In genomic region chr3:71690222-71690821, GRCh38 we compare ENCODE assay signal across 12 cellular contexts. TPM values are rescaled to one million over a fixed set of nuclear protein-coding genes. Genes with fewer than 3 reads are reported as not detected.
DNase-seq lines count a peak whose midpoint lies in the region; ATAC-seq and TF ChIP-seq lines count a peak whose summit lies in the region.
"Had no signal": no experiment of that assay in that cellular context is flagged by ENCODE, and none has a peak within 500 bp of the region (broad histone marks: within the 10 kb centered on the region; RNA-seq: fewer than 3 reads in every experiment).

No MANE protein-coding gene starts in this region.

- no peak overlapping the region for H2BK12ac ChIP-seq in trophoblast cell (ENCODE audit: low read length)

- H3K4ac ChIP-seq in trophoblast cell (ENCODE audit: low read depth, low read length) = no peak overlapping the region

- H3K23ac ChIP-seq in trophoblast cell (ENCODE audit: low read length) = no peak overlapping the region

- TF ChIP-seq RAD21 in SK-N-SH (IDR thresholded peaks at IDR 0.05; ENCODE audit: low read length) = no peak

- peak in 1 of 2 experiments; percentile 21; a peak in 1 of 4 replicates for TF ChIP-seq EP300 in SK-N-SH (IDR thresholded peaks at IDR 0.05; ENCODE audit: borderline replicate concordance in 1 of 2, low read depth in 1 of 2, low read length in 1 of 2)

- H2AK5ac ChIP-seq in trophoblast cell (ENCODE audit: low read length) = no peak overlapping the region

- no peaks in the 10 kb centered on the region for H3F3A ChIP-seq in SK-N-SH (replicated peaks; ENCODE audit: insufficient read depth)

- TF ChIP-seq CTCF in SK-N-SH (IDR thresholded peaks at IDR 0.05) (no peak), foreskin keratinocyte (conservative IDR thresholded peaks at IDR 0.05) (no peak)

- H3K4me2 ChIP-seq in SK-N-SH (peak overlapping the region; percentile 50), trophoblast cell (ENCODE audit: low read length) (no peak overlapping the region)

- peaks cover 0 to 2% of the 10 kb centered on the region in 2 experiments; a peak in 3 of 4 replicates for H3K4me1 ChIP-seq in SK-N-SH (ENCODE audit: control insufficient read depth in 1 of 2, insufficient read depth in 2 of 2, low read depth in 1 of 2, low read length in 1 of 2)
- peaks cover 31% of the 10 kb centered on the region for H3K4me1 ChIP-seq in foreskin keratinocyte
- peaks cover 6 to 13% of the 10 kb centered on the region in 2 experiments for H3K4me1 ChIP-seq in trophoblast cell (ENCODE audit: control insufficient read depth in 1 of 2, insufficient read depth in 2 of 2, low read length in 2 of 2)

- peaks cover 9% of the 10 kb centered on the region for H3K79me1 ChIP-seq in trophoblast cell (ENCODE audit: low read length)

- H3K9ac ChIP-seq in SK-N-SH (no peak overlapping the region), trophoblast cell (ENCODE audit: low read length) (no peak overlapping the region)

- whole genome bisulfite sequencing in SK-N-SH (ENCODE audit: low lambda C conversion rate) = 38% methylated on average over 4 of the region's 4 CpGs
- no CpG with 5 or more reads among the region's 4 CpGs for WGBS in trophoblast cell (ENCODE audit: extremely low coverage, insufficient coverage, insufficient read length)

- no peak overlapping the region for H3K14ac ChIP-seq in trophoblast cell (ENCODE audit: low read length)

- H3K4me3 ChIP-seq in SK-N-SH (ENCODE audit: low read depth in 2 of 2, low read length in 1 of 2) = no peak overlapping the region
- no peak overlapping the region for H3K4me3 ChIP-seq in trophoblast cell (ENCODE audit: low read depth, low read length)
- H3K4me3 ChIP-seq: left lung had no signal

- H4K8ac ChIP-seq in trophoblast cell (ENCODE audit: low read depth, low read length) = no peak overlapping the region

- DNase-seq in ELF-1 (ENCODE audit: low read depth, low spot score) (peak; percentile 44), SK-N-SH (no peak), foreskin keratinocyte (peak; percentile 76 to 88), trophoblast cell (no peak), NCI-H1694 (lab: John Stamatoyannopoulos, UW) (no peak), HT-29 (ENCODE audit: low spot score) (no peak)
- no peak for DNase-seq in activated naive CD4-positive, alpha-beta T cell (lab: John Stamatoyannopoulos, UW)
- DNase-seq: left lung; NCI-H1417; RPMI8226; stimulated activated CD4-positive, alpha-beta T cell treated with anti-CD3 and anti-CD28 coated beads, Interleukin-15, amount 100 ng/mL, for 24 hours had no signal

- ATAC-seq in foreskin keratinocyte (peak; percentile 33), GM21786 (IDR thresholded peaks at IDR 0.05; ENCODE audit: unreplicated experiment) (no peak)
- ATAC-seq: left lung had no signal

- no peak overlapping the region for H3K18ac ChIP-seq in trophoblast cell (ENCODE audit: low read length)

- no peak overlapping the region for H2BK120ac ChIP-seq in trophoblast cell (ENCODE audit: insufficient read depth, low read length, poor library complexity)

- H3K27ac ChIP-seq in SK-N-SH (ENCODE audit: low read depth in 2 of 2, low read length in 1 of 2) (peak overlapping the region; percentile 48 to 60; a peak in 3 of 4 replicates), foreskin keratinocyte (no peak overlapping the region), trophoblast cell (ENCODE audit: low read depth, low read length) (peak overlapping the region; percentile 1)
- H3K27ac ChIP-seq: left lung had no signal

- H4K20me1 ChIP-seq in SK-N-SH (ENCODE audit: insufficient read depth) = no peaks in the 10 kb centered on the region

- H4K12ac ChIP-seq in trophoblast cell (ENCODE audit: low read depth, low read length) = no peak overlapping the region

- CTCF ChIA-PET in SK-N-SH (lab: Yijun Ruan, JAX) = interaction anchor here (0.6 kb wide), 1 partner anchor 16 kb away, joined by 3 read pairs; no protein-coding TSS in a partner anchor

- H2BK5ac ChIP-seq in trophoblast cell (ENCODE audit: low read depth, low read length, poor library complexity) = no peak overlapping the region

- no peaks in the 10 kb centered on the region for H3K9me2 ChIP-seq in SK-N-SH

- no peaks in the 10 kb centered on the region for H3K79me2 ChIP-seq in SK-N-SH (ENCODE audit: insufficient read depth)
- no peaks in the 10 kb centered on the region for H3K79me2 ChIP-seq in trophoblast cell (ENCODE audit: control insufficient read depth, insufficient read depth, low read length, poor library complexity)

- POLR2A ChIA-PET in SK-N-SH (lab: Yijun Ruan, JAX) = no interaction called here

- no peaks in the 10 kb centered on the region for H3K36me3 ChIP-seq in SK-N-SH (replicated peaks in 1 of 2; ENCODE audit: control insufficient read depth in 1 of 2, insufficient read depth in 2 of 2, low read length in 1 of 2)
- no peaks in the 10 kb centered on the region for H3K36me3 ChIP-seq in trophoblast cell (ENCODE audit: control insufficient read depth in 1 of 2, insufficient read depth in 2 of 2, low read length in 2 of 2)

- H2AFZ ChIP-seq in SK-N-SH (ENCODE audit: low read depth) (no peak overlapping the region), trophoblast cell (ENCODE audit: insufficient read depth, low read length, poor library complexity) (no peak overlapping the region)

- H3K9me3 ChIP-seq in SK-N-SH (no peaks in the 10 kb centered on the region), trophoblast cell (ENCODE audit: insufficient read depth, low read depth, low read length) (no peaks in the 10 kb centered on the region)
- H3K9me3 ChIP-seq: left lung had no signal

- H3K27me3 ChIP-seq in SK-N-SH (ENCODE audit: insufficient read depth) = no peaks in the 10 kb centered on the region
- H3K27me3 ChIP-seq in foreskin keratinocyte = no peaks in the 10 kb centered on the region
- H3K27me3 ChIP-seq in trophoblast cell (ENCODE audit: insufficient read depth, low read length) = no peaks in the 10 kb centered on the region
- H3K27me3 ChIP-seq: left lung had no signal

- H4K91ac ChIP-seq in trophoblast cell (ENCODE audit: low read depth, low read length) = no peak overlapping the region

TF ChIP-seq in SK-N-SH, 30 proteins besides CTCF, POLR2A, EP300 and RAD21:
- TF ChIP-seq USF2 (IDR thresholded peaks at IDR 0.05; ENCODE audit: borderline replicate concordance, low read depth, low read length) = no peak
- TF ChIP-seq, protein P1, sequence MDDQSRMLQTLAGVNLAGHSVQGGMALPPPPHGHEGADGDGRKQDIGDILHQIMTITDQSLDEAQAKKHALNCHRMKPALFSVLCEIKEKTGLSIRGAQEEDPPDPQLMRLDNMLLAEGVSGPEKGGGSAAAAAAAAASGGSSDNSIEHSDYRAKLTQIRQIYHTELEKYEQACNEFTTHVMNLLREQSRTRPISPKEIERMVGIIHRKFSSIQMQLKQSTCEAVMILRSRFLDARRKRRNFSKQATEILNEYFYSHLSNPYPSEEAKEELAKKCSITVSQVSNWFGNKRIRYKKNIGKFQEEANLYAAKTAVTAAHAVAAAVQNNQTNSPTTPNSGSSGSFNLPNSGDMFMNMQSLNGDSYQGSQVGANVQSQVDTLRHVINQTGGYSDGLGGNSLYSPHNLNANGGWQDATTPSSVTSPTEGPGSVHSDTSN (IDR thresholded peaks at IDR 0.05) = peak; percentile 43
- TF ChIP-seq MEF2A (IDR thresholded peaks at IDR 0.05; ENCODE audit: borderline replicate concordance, low read depth) = no peak
- TF ChIP-seq ELF1 (IDR thresholded peaks at IDR 0.05) = peak; percentile 38; the same call in 1 of the 2 replicates
- no peak for TF ChIP-seq MXI1 (IDR thresholded peaks at IDR 0.05; ENCODE audit: low read depth, low read length)
- no peak for TF ChIP-seq FOXJ3 (CRISPR knock-in tag; IDR thresholded peaks at IDR 0.05)
- TF ChIP-seq RXRA (IDR thresholded peaks at IDR 0.05; ENCODE audit: borderline replicate concordance, low read depth) = peak; percentile 76; the same call in 1 of the 2 replicates
- TF ChIP-seq NFIC (IDR thresholded peaks at IDR 0.05; ENCODE audit: borderline replicate concordance) = peak; percentile 69; the same call in 1 of the 2 replicates
- 0 out of 2 replicates have a peak, but pooled peaks have one; percentile 21 for TF ChIP-seq TEAD4 (IDR thresholded peaks at IDR 0.05; ENCODE audit: borderline replicate concordance, insufficient read depth)
- no peak for TF ChIP-seq SIN3A (IDR thresholded peaks at IDR 0.05; ENCODE audit: borderline replicate concordance, low read depth, low read length)
- TF ChIP-seq YY1 (IDR thresholded peaks at IDR 0.05; ENCODE audit: low read depth) = no peak
- peak; percentile 60 for TF ChIP-seq TCF12 (IDR thresholded peaks at IDR 0.05)
- TF ChIP-seq MAX (IDR thresholded peaks at IDR 0.05; ENCODE audit: low read depth) = no peak

RNA-seq across cellular contexts. Expression of gene EIF4E3, which starts 34.9 kb away (rescaled TPM):
- polyA plus RNA-seq in SK-N-SH (2012; rRNA removed) = 0.47 and 0.67 TPM in 2 replicates
- polyA plus RNA-seq in SK-N-SH (2012; cell fraction: cytosol; rRNA removed) = 1.3 and 2.1 TPM in 2 replicates
- polyA plus RNA-seq in SK-N-SH (2012; cell fraction: nucleus; rRNA removed) = 0.13 and 0.51 TPM in 2 replicates
- total RNA-seq in foreskin keratinocyte = 2.1 and 2.6 TPM in 2 replicates
- 1.3 and 1.7 TPM in 2 replicates for polyA plus RNA-seq in foreskin keratinocyte
- 1.5 and 1.9 TPM in 2 replicates for polyA plus RNA-seq in trophoblast cell (2013)
- 0.21 and 0.28 TPM in 2 replicates for total RNA-seq in HT-29 (2014; rRNA removed; shearing (Covaris generic))

Comparison
In these comparisons a context has a peak if more than half of its experiments do, and no peak if none do; other contexts are left out.
1. DNase-seq: peak in ELF-1 (single experiment) and foreskin keratinocyte (2 of 2); none in SK-N-SH (single experiment), trophoblast cell (0 of 2), NCI-H1694 (single experiment), activated naive CD4-positive, alpha-beta T cell (0 of 4) and HT-29 (single experiment).